Comparison of ENCODE assay signal across 7 cellular contexts in genomic region chr11:119084663-119085522, GRCh38. TPM values are rescaled to one million over a fixed set of nuclear protein-coding genes. Genes with fewer than 3 reads are reported as not detected.
DNase-seq lines count a peak whose midpoint lies in the region; ATAC-seq, FAIRE-seq and TF ChIP-seq lines count a peak whose summit lies in the region.

TSS of gene HMBS (plus strand) at chr11:119084881. CDS start at chr11:119085034, 153 bp downstream.

- peaks cover 5% of the 10 kb centered on the region for H3K4me1 Mint-ChIP-seq in astrocyte (ENCODE audit: low read depth, unreplicated experiment)

- DNase-seq in NCI-H2029 (lab: John Stamatoyannopoulos, UW) (peak; percentile 90), T-helper 22 cell (ENCODE audit: low read depth) (peak; percentile 88), astrocyte (ENCODE audit: low read depth) (peak; percentile 91), hepatic stellate cell (ENCODE audit: low spot score) (peak; percentile 95)

- no peaks in the 10 kb centered on the region for H3K9me3 Mint-ChIP-seq in astrocyte (ENCODE audit: unreplicated experiment)

- H3K4me1 ChIP-seq in astrocyte (ENCODE audit: insufficient read depth, low read length) = peaks cover 11% of the 10 kb centered on the region
- H3K4me1 ChIP-seq in rectal smooth muscle tissue (ENCODE audit: control insufficient read depth, insufficient read depth, low read length) = peaks cover 7% of the 10 kb centered on the region

- H3K27ac Mint-ChIP-seq in astrocyte (ENCODE audit: unreplicated experiment) = peak within 1 kb of the TSS; percentile 89

- H3K4me2 ChIP-seq in astrocyte (ENCODE audit: low read length) = peak within 1 kb of the TSS; percentile 96

- peak within 1 kb of the TSS; percentile 90 for H3K27ac ChIP-seq in astrocyte (ENCODE audit: low read depth, low read length)
- peak within 1 kb of the TSS; percentile 91 for H3K27ac ChIP-seq in rectal smooth muscle tissue (ENCODE audit: low read depth, low read length)

- H3K4me3 ChIP-seq in astrocyte (ENCODE audit: insufficient read depth, low read depth, low read length) = peak within 1 kb of the TSS; percentile 95
- H3K4me3 ChIP-seq in rectal smooth muscle tissue (ENCODE audit: low read length) = peak within 1 kb of the TSS; percentile 90

- peak; percentile 83 for TF ChIP-seq POLR2A in GM18505 (IDR thresholded peaks at IDR 0.05; ENCODE audit: borderline replicate concordance, extremely low read depth, insufficient read depth, insufficient read length)

- H3K79me2 ChIP-seq in astrocyte (ENCODE audit: insufficient read depth, low read length) = peaks cover 20% of the 10 kb centered on the region

- peaks cover 12% of the 10 kb centered on the region for H3K36me3 Mint-ChIP-seq in astrocyte (ENCODE audit: low read depth, unreplicated experiment)

- peak within 1 kb of the TSS; percentile 93 for H2AFZ ChIP-seq in astrocyte (ENCODE audit: low read depth, low read length)

- peak within 1 kb of the TSS; percentile 91 for H3K9ac ChIP-seq in astrocyte (ENCODE audit: low read length)
- peak within 1 kb of the TSS; percentile 85 for H3K9ac ChIP-seq in rectal smooth muscle tissue (ENCODE audit: low read length)

- H3K27me3 Mint-ChIP-seq in astrocyte (ENCODE audit: low read depth, unreplicated experiment) = no peaks in the 10 kb centered on the region

- peaks cover 3% of the 10 kb centered on the region for H4K20me1 ChIP-seq in astrocyte (ENCODE audit: insufficient read depth, low read length)

- H3K27me3 ChIP-seq in astrocyte (ENCODE audit: insufficient read depth, low read length) = no peaks in the 10 kb centered on the region
- H3K27me3 ChIP-seq in rectal smooth muscle tissue (ENCODE audit: control insufficient read depth, insufficient read depth, low read length) = no peaks in the 10 kb centered on the region

- H3K36me3 ChIP-seq in astrocyte (ENCODE audit: insufficient read depth, low read length) (peaks cover 9% of the 10 kb centered on the region), rectal smooth muscle tissue (ENCODE audit: control insufficient read depth, insufficient read depth, low read length) (peaks cover 22% of the 10 kb centered on the region)

- peak; percentile 50 for FAIRE-seq in astrocyte (lab: Jason Lieb, UNC)

- H3K9me3 ChIP-seq in astrocyte (ENCODE audit: insufficient read depth, low read depth, low read length) = no peaks in the 10 kb centered on the region

- peak within 1 kb of the TSS; percentile 97 for H3K4me3 Mint-ChIP-seq in astrocyte (ENCODE audit: unreplicated experiment)

- ATAC-seq in GM18505 (IDR thresholded peaks at IDR 0.05; ENCODE audit: unreplicated experiment) (peak; percentile 84), HG02973 (IDR thresholded peaks at IDR 0.05; ENCODE audit: unreplicated experiment) (peak; percentile 80)

- TF ChIP-seq CTCF in astrocyte (IDR thresholded peaks at IDR 0.05; ENCODE audit: insufficient read depth, low read depth, low read length) = no peak

RNA-seq across cellular contexts. Expression of gene HMBS, which starts in this region (rescaled TPM):
- 21.4 and 22.2 TPM in 2 replicates for total RNA-seq in astrocyte

Comparison
In these comparisons a context has a peak if more than half of its experiments do, and no peak if none do; other contexts are left out.
1. Peak in every context shown above with its lines: DNase-seq, ATAC-seq, H3K4me3 ChIP-seq and H3K27ac ChIP-seq.